Comparison of ENCODE assay signal across 1 cellular context in the genomic region with DNA sequence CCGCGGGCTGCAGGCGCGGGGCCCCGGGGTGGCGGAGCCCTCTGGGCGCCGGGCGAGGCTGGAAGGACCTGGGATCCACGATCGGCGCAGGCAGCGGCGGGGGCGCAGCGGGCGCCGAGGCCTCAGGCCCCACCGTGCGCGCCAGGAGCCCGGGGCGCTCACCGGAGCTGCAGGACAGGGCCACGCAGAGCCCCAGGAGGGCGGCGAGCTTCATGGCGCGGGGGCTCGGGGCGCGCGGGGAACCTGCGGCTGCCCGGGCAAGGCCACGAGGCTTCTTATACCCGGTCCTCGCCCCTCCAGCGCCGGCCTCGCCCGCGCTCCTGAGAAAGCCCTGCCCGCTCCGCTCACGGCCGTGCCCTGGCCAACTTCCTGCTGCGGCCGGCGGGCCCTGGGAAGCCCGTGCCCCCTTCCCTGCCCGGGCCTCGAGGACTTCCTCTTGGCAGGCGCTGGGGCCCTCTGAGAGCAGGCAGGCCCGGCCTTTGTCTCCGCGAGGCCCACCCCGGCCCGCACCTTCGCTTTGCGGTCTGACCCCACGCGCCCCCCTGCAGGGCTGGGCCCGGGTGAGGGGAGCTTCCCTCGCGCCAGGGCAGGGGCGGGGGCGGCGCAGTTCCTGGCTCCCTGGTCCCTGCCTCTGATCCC.
A peak's percentile ranks its signal among the peaks of the same experiment; 100 is the strongest.
TF ChIP-seq lines count a peak whose summit lies in the region.

A gene with protein sequence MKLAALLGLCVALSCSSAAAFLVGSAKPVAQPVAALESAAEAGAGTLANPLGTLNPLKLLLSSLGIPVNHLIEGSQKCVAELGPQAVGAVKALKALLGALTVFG (minus strand): TSS at position 251 of the 639 bp plus-strand sequence. CDS start 37 bp downstream, at position 214.

TF ChIP-seq in H1, 55 proteins besides CTCF, POLR2A, EP300 and RAD21:
- TF ChIP-seq, protein P1, sequence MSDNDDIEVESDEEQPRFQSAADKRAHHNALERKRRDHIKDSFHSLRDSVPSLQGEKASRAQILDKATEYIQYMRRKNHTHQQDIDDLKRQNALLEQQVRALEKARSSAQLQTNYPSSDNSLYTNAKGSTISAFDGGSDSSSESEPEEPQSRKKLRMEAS (IDR thresholded peaks at IDR 0.05): peak; percentile 21; the same call in 1 of the 2 replicates
- no peak for TF ChIP-seq GABPA (IDR thresholded peaks at IDR 0.05; ENCODE audit: borderline replicate concordance, insufficient read depth, low read length)
- TF ChIP-seq SP4 (IDR thresholded peaks at IDR 0.05; ENCODE audit: low read length): no peak
- TF ChIP-seq, protein P2, sequence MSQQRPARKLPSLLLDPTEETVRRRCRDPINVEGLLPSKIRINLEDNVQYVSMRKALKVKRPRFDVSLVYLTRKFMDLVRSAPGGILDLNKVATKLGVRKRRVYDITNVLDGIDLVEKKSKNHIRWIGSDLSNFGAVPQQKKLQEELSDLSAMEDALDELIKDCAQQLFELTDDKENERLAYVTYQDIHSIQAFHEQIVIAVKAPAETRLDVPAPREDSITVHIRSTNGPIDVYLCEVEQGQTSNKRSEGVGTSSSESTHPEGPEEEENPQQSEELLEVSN (IDR thresholded peaks at IDR 0.05): peak; percentile 42
- peak; percentile 89 for TF ChIP-seq KDM4A (IDR thresholded peaks at IDR 0.05; ENCODE audit: low read depth, low read length, severe bottlenecking)
